29 cellular contexts compared by ENCODE assay signal in genomic region chr3:126209741-126210140, GRCh38. TPM values are rescaled to one million over a fixed set of nuclear protein-coding genes. Genes with fewer than 3 reads are reported as not detected.
"Had no signal": no experiment of that assay in that cellular context is flagged by ENCODE, and none has a peak within 500 bp of the region (broad histone marks: within the 10 kb centered on the region; RNA-seq: fewer than 3 reads in every experiment).

No MANE protein-coding gene starts in this region.

- H3K79me2 ChIP-seq: parathyroid adenoma had no signal

- H3K4me1 ChIP-seq: parathyroid adenoma had no signal

- H3K4me3 ChIP-seq: adrenal gland, psoas muscle, spleen, testis, uterus had no signal

- H3K36me3 ChIP-seq: adrenal gland, brain microvascular endothelial cell, spleen, uterus, WERI-Rb-1 had no signal

- H2AFZ ChIP-seq: parathyroid adenoma had no signal

- H3K27me3 ChIP-seq: adrenal gland, brain microvascular endothelial cell, testis, uterus had no signal

- H3K9me3 ChIP-seq: adrenal gland, psoas muscle, spleen, testis, uterus had no signal

- H3K27ac ChIP-seq: adrenal gland, brain microvascular endothelial cell, parathyroid adenoma, psoas muscle, spleen, testis, uterus, WERI-Rb-1 had no signal

- ATAC-seq: activated CD4-positive, CD25-positive, alpha-beta regulatory T cell treated with anti-CD3 and anti-CD28 coated beads, Interleukin-2, amount 50 U/mL, for 24 hours; esophagus mucosa; naive thymus-derived CD8-positive, alpha-beta T cell; psoas muscle had no signal

- FAIRE-seq: endothelial cell of umbilical vein, islet of Langerhans had no signal

- H3K9ac ChIP-seq: parathyroid adenoma had no signal

- DNase-seq: activated CD4-positive, alpha-beta T cell treated with anti-CD3 and anti-CD28 coated beads for 48 hours; activated CD4-positive, alpha-beta T cell treated with anti-CD3 and anti-CD28 coated beads, Interleukin-2, amount 50 U/mL, for 48 hours; activated CD8-positive, alpha-beta memory T cell treated with anti-CD3 and anti-CD28 coated beads, Interleukin-2, amount 50 U/mL, for 4 hours; activated effector memory CD4-positive, alpha-beta T cell treated with anti-CD3 and anti-CD28 coated beads, Interleukin-2, amount 50 U/mL, for 16 hours; activated naive CD4-positive, alpha-beta T cell treated with anti-CD3 and anti-CD28 coated beads for 36 hours; activated naive CD8-positive, alpha-beta T cell treated with anti-CD3 and anti-CD28 coated beads for 36 hours; activated T-cell treated with anti-CD3 and anti-CD28 coated beads, Interleukin-2, amount 50 U/mL, for 1 hour; adrenal gland; aorta; brain microvascular endothelial cell; foreskin fibroblast; mammary epithelial cell; naive thymus-derived CD8-positive, alpha-beta T cell; nucleus accumbens; psoas muscle; spleen; stimulated activated naive CD4-positive, alpha-beta T cell; SW 1271; T-helper 9 cell; testis; uterus; WERI-Rb-1 had no signal

RNA-seq across cellular contexts. Expression of gene ALDH1L1, which starts 29.4 kb away (rescaled TPM):
- total RNA-seq: activated CD8-positive, alpha-beta memory T cell treated with anti-CD3 and anti-CD28 coated beads for 36 hours; activated naive CD4-positive, alpha-beta T cell treated with anti-CD3 and anti-CD28 coated beads for 36 hours; activated naive CD8-positive, alpha-beta T cell treated with anti-CD3 and anti-CD28 coated beads for 36 hours; activated T-helper 1 cell treated with anti-CD3 and anti-CD28 coated beads, Interleukin-12 subunit alpha, Interleukin-12 subunit beta, Interleukin-2, Interleukin-4 antibody, amounts not matched to agents 30 ng/mL and 10 ng/mL and 1 ng/mL, durations not matched to agents 14 hours and 24 hours and 36 hours; endothelial cell of umbilical vein; naive thymus-derived CD8-positive, alpha-beta T cell had no signal
- polyA plus RNA-seq: endothelial cell of umbilical vein; naive thymus-derived CD8-positive, alpha-beta T cell had no signal
